8 cellular contexts compared by ENCODE assay signal in genomic region chr3:50322386-50323091, GRCh38. TPM values are rescaled to one million over a fixed set of nuclear protein-coding genes. Genes with fewer than 3 reads are reported as not detected.
DNase-seq lines count a peak whose midpoint lies in the region; ATAC-seq and TF ChIP-seq lines count a peak whose summit lies in the region.

Gene HYAL2 (minus strand): TSS chr3:50322745. CDS start chr3:50320489, 2,256 bp downstream.

- H3K9me3 ChIP-seq in ovary = no peaks in the 10 kb centered on the region

- TF ChIP-seq EP300 in ovary (IDR thresholded peaks at IDR 0.05) = no peak

- no peaks in the 10 kb centered on the region for H3K36me3 ChIP-seq in ovary

- TF ChIP-seq POLR2A in ovary (IDR thresholded peaks at IDR 0.05) = no peak

- CTCF ChIA-PET in HEK293T (lab: Yijun Ruan, JAX) = interaction anchor here (0.6 kb wide), 1 partner anchor 68 kb away, joined by 3 read pairs; no protein-coding TSS in a partner anchor

- DNase-seq in HT-29 (ENCODE audit: low spot score) (peak; percentile 36), UCSD-AML1 (lab: John Stamatoyannopoulos, UW; ENCODE audit: unreplicated experiment) (peak; percentile 66), foreskin keratinocyte (no peak), ovary (peak; percentile 84 to 92 (median 89)), HEK293T (ENCODE audit: extremely low spot score) (no peak), AG20443 (ENCODE audit: low spot score) (no peak)

- ATAC-seq in foreskin keratinocyte (no peak), HG03108 (IDR thresholded peaks at IDR 0.05; ENCODE audit: unreplicated experiment) (no peak), GM21515 (IDR thresholded peaks at IDR 0.05; ENCODE audit: unreplicated experiment) (no peak)

- POLR2A ChIA-PET in HEK293T (lab: Yijun Ruan, JAX) = interaction anchor here (1.9 to 3.7 kb wide), 3 partner anchors 15 to 31 kb away, joined by 7 to 23 read pairs (median 11); partner anchors contain the start of genes HYAL3, IFRD2 and NAA80

- WGBS in ovary, 3 donors = 6 to 13% (median 8%) methylated on average over 26 to 31 of the region's 31 CpGs

- H3K4me1 ChIP-seq in foreskin keratinocyte (peaks cover 2% of the 10 kb centered on the region), ovary (ENCODE audit: insufficient read depth) (peaks cover 26% of the 10 kb centered on the region)

- H3K27me3 ChIP-seq in foreskin keratinocyte (no peaks in the 10 kb centered on the region), ovary (no peaks in the 10 kb centered on the region)

- TF ChIP-seq CTCF in foreskin keratinocyte (conservative IDR thresholded peaks at IDR 0.05) (no peak), ovary (IDR thresholded peaks at IDR 0.05) (no peak)

- intact Hi-C loops in ovary (cut with DNase I) = loop anchor here in 1 of 4 donors (10.0 kb wide), 1 partner anchor 58 kb away; the partner anchor contains the start of gene SEMA3B

- peak within 1 kb of the TSS; percentile 100 for H3K27ac ChIP-seq in foreskin keratinocyte
- H3K27ac ChIP-seq in ovary = peak within 1 kb of the TSS; percentile 71 to 95

- peak within 1 kb of the TSS; percentile 65 for H3K4me3 ChIP-seq in ovary

TF ChIP-seq in HEK293T, 16 proteins besides CTCF, POLR2A, EP300 and RAD21:
- TF ChIP-seq FOXA1 (IDR thresholded peaks at IDR 0.05) = no peak
- no peak for TF ChIP-seq FOXK2 (IDR thresholded peaks at IDR 0.05)
- TF ChIP-seq ARNT (IDR thresholded peaks at IDR 0.05) = no peak
- TF ChIP-seq ELF4 (IDR thresholded peaks at IDR 0.05) = no peak
- no peak for TF ChIP-seq BHLHE40 (IDR thresholded peaks at IDR 0.05; ENCODE audit: borderline replicate concordance)
TF ChIP-seq in HEK293T: peak in this region for 0.

RNA-seq across cellular contexts. Expression of gene HYAL2, which starts in this region (rescaled TPM):
- total RNA-seq in HT-29 (2014; rRNA removed; shearing (Covaris generic)) = 81.4 and 82.6 TPM in 2 replicates
- total RNA-seq in foreskin keratinocyte (57.8 and 59.1 TPM in 2 replicates), ovary (10 to 100 TPM; 29.0 to 81.6 (median 41.2) TPM)
- polyA plus RNA-seq in foreskin keratinocyte (59.2 and 60.3 TPM in 2 replicates), ovary (10 to 100 TPM; 10.9 to 56.3 TPM)

Comparison
In these comparisons a context has a peak if more than half of its experiments do, and no peak if none do; other contexts are left out.
1. DNase-seq: peak in HT-29 (single experiment), UCSD-AML1 (single experiment) and ovary (5 of 5); none in foreskin keratinocyte (0 of 2), HEK293T (single experiment) and AG20443 (single experiment).